Comparison of ENCODE assay signal across 16 cellular contexts in the genomic region with DNA sequence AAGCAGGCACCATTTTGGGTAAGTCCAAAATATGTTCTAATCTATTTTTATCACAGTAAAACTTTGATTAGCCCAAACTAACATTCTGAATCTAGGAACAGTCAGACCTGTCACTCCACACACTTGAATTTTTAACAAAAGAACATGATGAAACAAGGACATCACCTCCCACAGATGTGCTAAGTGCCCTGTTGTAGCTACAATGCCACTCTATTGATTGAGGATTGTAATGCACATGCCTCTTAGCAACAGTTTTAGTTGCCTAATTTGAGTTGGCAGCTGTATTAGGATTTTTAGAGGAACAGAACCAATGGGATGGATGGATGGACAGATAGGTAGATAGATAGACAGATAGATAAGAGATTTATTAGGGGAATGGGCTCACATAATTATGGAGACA.
"Had no signal": no experiment of that assay in that cellular context is flagged by ENCODE, and none has a peak within 500 bp of the region (broad histone marks: within the 10 kb centered on the region; RNA-seq: fewer than 3 reads in every experiment).

No MANE protein-coding gene starts in this region.

- H3K36me3 Mint-ChIP-seq: naive thymus-derived CD8-positive, alpha-beta T cell; stimulated activated naive B cell treated with anti-CD40 and anti-IgM and Interleukin-4, amounts not matched to agents 10 μg/mL and 1 μg/mL and 100 μg/mL, for 72 hours had no signal

- H3K9me3 Mint-ChIP-seq: activated T-cell treated with anti-CD3 and anti-CD28 coated beads, Interleukin-2, amount 50 U/mL, for 4 hours; dendritic cell treated with granulocyte-macrophage colony-stimulating factor and Interleukin-4, amounts not matched to agents 40 ng/mL and 50 ng/mL, for 4 days had no signal

- H3K4me1 Mint-ChIP-seq: stimulated activated naive B cell treated with anti-CD40 and anti-IgM and Interleukin-4, amounts not matched to agents 10 μg/mL and 1 μg/mL and 100 μg/mL, for 72 hours had no signal

- H3K36me3 ChIP-seq: brain microvascular endothelial cell, esophagus squamous epithelium, upper lobe of right lung had no signal

- H3K4me3 ChIP-seq: esophagus squamous epithelium, mucosa of descending colon, upper lobe of right lung had no signal

- H3K4me3 Mint-ChIP-seq: activated T-cell treated with anti-CD3 and anti-CD28 coated beads, Interleukin-2, amount 50 U/mL, for 4 hours; dendritic cell treated with granulocyte-macrophage colony-stimulating factor and Interleukin-4, amounts not matched to agents 40 ng/mL and 50 ng/mL, for 4 days; naive thymus-derived CD8-positive, alpha-beta T cell; stimulated activated naive B cell treated with anti-CD40 and anti-IgM and Interleukin-4, amounts not matched to agents 10 μg/mL and 1 μg/mL and 100 μg/mL, for 72 hours had no signal

- DNase-seq: activated CD4-positive, alpha-beta T cell treated with anti-CD3 and anti-CD28 coated beads, Interleukin-2, amount 50 U/mL, for 1 hour; activated CD8-positive, alpha-beta memory T cell treated with anti-CD3 and anti-CD28 coated beads, Interleukin-2, amount 50 U/mL, for 4 hours; activated effector memory CD4-positive, alpha-beta T cell treated with anti-CD3 and anti-CD28 coated beads, Interleukin-2, amount 50 U/mL, for 16 hours; activated naive CD4-positive, alpha-beta T cell treated with anti-CD3 and anti-CD28 coated beads, Interleukin-2, amount 50 U/mL, for 16 hours; activated T-cell treated with anti-CD3 and anti-CD28 coated beads, Interleukin-2, amount 50 U/mL, for 4 hours; aorta; effector CD8-positive, alpha-beta T cell; esophagus squamous epithelium; mucosa of descending colon; naive thymus-derived CD8-positive, alpha-beta T cell; stimulated activated naive B cell treated with anti-CD40 and anti-IgM and Interleukin-4, amounts not matched to agents 10 μg/mL and 1 μg/mL and 100 μg/mL, for 72 hours; T-helper 1 cell; T-helper 9 cell; upper lobe of right lung had no signal

- H3K27ac Mint-ChIP-seq: dendritic cell treated with granulocyte-macrophage colony-stimulating factor and Interleukin-4, amounts not matched to agents 40 ng/mL and 50 ng/mL, for 4 days; naive thymus-derived CD8-positive, alpha-beta T cell; stimulated activated naive B cell treated with anti-CD40 and anti-IgM and Interleukin-4, amounts not matched to agents 10 μg/mL and 1 μg/mL and 100 μg/mL, for 72 hours had no signal

- H3K27ac ChIP-seq: brain microvascular endothelial cell, esophagus squamous epithelium, upper lobe of right lung had no signal

- H3K9me3 ChIP-seq: esophagus squamous epithelium, mucosa of descending colon, upper lobe of right lung had no signal

- ATAC-seq: activated T-cell treated with anti-CD3 and anti-CD28 coated beads, Interleukin-2, amount 50 U/mL, for 4 hours; mucosa of descending colon; naive thymus-derived CD8-positive, alpha-beta T cell; stimulated activated naive B cell treated with anti-CD40 and anti-IgM and Interleukin-4, amounts not matched to agents 10 μg/mL and 1 μg/mL and 100 μg/mL, for 72 hours had no signal

- H3K27me3 ChIP-seq: brain microvascular endothelial cell, esophagus squamous epithelium, upper lobe of right lung had no signal
